ENCODE assay signal across 1 cellular context in genomic region chr20:9626357-9626756, GRCh38.
TF ChIP-seq lines count a peak whose summit lies in the region.

No MANE protein-coding gene starts in this region.

TF ChIP-seq in SK-N-SH treated with all-trans-retinoic acid at 6 μM for 48 hours, 23 proteins besides CTCF, POLR2A, EP300 and RAD21 (continued from another document):
- TF ChIP-seq TSHZ2 (CRISPR knock-in tag; IDR thresholded peaks at IDR 0.05): no peak
- no peak for TF ChIP-seq PPARA (CRISPR knock-in tag; IDR thresholded peaks at IDR 0.05; ENCODE audit: borderline replicate concordance)
- TF ChIP-seq ZFP3 (CRISPR knock-in tag; IDR thresholded peaks at IDR 0.05): no peak
- no peak for TF ChIP-seq ZNF70 (CRISPR knock-in tag; IDR thresholded peaks at IDR 0.05)
- TF ChIP-seq BACH2 (CRISPR knock-in tag; IDR thresholded peaks at IDR 0.05; ENCODE audit: borderline replicate concordance): no peak
- TF ChIP-seq GLIS3 (CRISPR knock-in tag; IDR thresholded peaks at IDR 0.05): no peak
